20 cellular contexts compared by ENCODE assay signal in genomic region chr4:22019676-22020075, GRCh38.
"Had no signal": no experiment of that assay in that cellular context is flagged by ENCODE, and none has a peak within 500 bp of the region (broad histone marks: within the 10 kb centered on the region; RNA-seq: fewer than 3 reads in every experiment).

No MANE protein-coding gene starts in this region.

- ATAC-seq: mucosa of descending colon; naive thymus-derived CD4-positive, alpha-beta T cell had no signal

- H3K4me3 ChIP-seq: breast epithelium, dorsolateral prefrontal cortex, left ventricle myocardium inferior, mucosa of descending colon, ovary, sigmoid colon, thyroid gland, uterus had no signal

- DNase-seq: activated CD4-positive, alpha-beta T cell treated with anti-CD3 and anti-CD28 coated beads, Interleukin-2, amount 10 ng/mL, durations not matched to agents 7 days and 5 days; activated CD4-positive, CD25-positive, alpha-beta regulatory T cell; activated CD8-positive, alpha-beta memory T cell treated with anti-CD3 and anti-CD28 coated beads, Interleukin-2, amount 50 U/mL, for 48 hours; activated gamma-delta T cell treated with Interleukin-2 at 50 U/mL for 16 hours; activated naive CD8-positive, alpha-beta T cell treated with anti-CD3 and anti-CD28 coated beads for 36 hours; anterior cingulate cortex; dorsolateral prefrontal cortex; endodermal cell; erythroblast; foreskin melanocyte; left ventricle myocardium inferior; mucosa of descending colon; naive thymus-derived CD4-positive, alpha-beta T cell; ovary; sigmoid colon; stimulated activated CD4-positive, alpha-beta T cell treated with anti-CD3 and anti-CD28 coated beads, Interleukin-12 subunit alpha, Interleukin-12 subunit beta, amount 100 ng/mL, for 4 hours; stimulated activated CD4-positive, alpha-beta T cell treated with anti-CD3 and anti-CD28 coated beads, Interleukin-2, amount 100 ng/mL, for 24 hours; thyroid gland; uterus had no signal
